ENCODE assay signal across 13 cellular contexts in the genomic region with DNA sequence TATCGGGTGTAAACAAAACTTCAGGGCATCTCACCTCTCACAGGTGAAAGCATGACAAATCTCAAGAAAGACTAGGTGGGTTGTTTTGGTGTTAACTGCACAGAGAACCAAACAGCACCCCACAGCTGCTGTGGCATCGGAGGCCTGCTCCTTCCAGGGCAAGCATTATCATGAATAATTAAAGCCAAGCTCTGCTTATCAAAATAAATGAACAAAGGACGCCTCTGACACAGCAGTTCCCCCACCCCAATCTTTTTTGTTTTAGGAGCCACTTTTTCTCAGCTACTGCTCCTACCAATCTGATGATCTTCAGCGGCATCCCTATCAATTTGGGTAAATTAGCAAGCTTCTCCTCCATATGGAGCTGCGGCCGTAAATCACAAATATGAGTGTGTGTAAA. TPM values are rescaled to one million over a fixed set of nuclear protein-coding genes. Genes with fewer than 3 reads are reported as not detected.
DNase-seq lines count a peak whose midpoint lies in the region; ATAC-seq and TF ChIP-seq lines count a peak whose summit lies in the region.
"Had no signal": no experiment of that assay in that cellular context is flagged by ENCODE, and none has a peak within 500 bp of the region (broad histone marks: within the 10 kb centered on the region; RNA-seq: fewer than 3 reads in every experiment).

No MANE protein-coding gene starts in this region.

- ATAC-seq in HG03571 (IDR thresholded peaks at IDR 0.05; ENCODE audit: unreplicated experiment): no peak
- ATAC-seq: Panc1 had no signal

- no peaks in the 10 kb centered on the region for H3K27me3 ChIP-seq in BLaER1 treated with 17β-estradiol and CSF1 and Interleukin-3, amounts not matched to agents 10 nM and 100 nM
- no peaks in the 10 kb centered on the region for H3K27me3 ChIP-seq in SJCRH30
- H3K27me3 ChIP-seq in neural progenitor cell: no peaks in the 10 kb centered on the region

- peak overlapping the region; percentile 71 for H3K4me3 Mint-ChIP-seq in glutamatergic neuron (ENCODE audit: unreplicated experiment)
- H3K4me3 Mint-ChIP-seq in neural progenitor cell: no peak overlapping the region
- H3K4me3 Mint-ChIP-seq: CD4-positive, CD25-positive, alpha-beta regulatory T cell had no signal

- H3K4me1 Mint-ChIP-seq in glutamatergic neuron (ENCODE audit: low read depth, unreplicated experiment) (peaks cover 73% of the 10 kb centered on the region), neural progenitor cell (peaks cover 31% of the 10 kb centered on the region)

- peak overlapping the region; percentile 91 for H3K27ac Mint-ChIP-seq in glutamatergic neuron (ENCODE audit: unreplicated experiment)
- no peak overlapping the region for H3K27ac Mint-ChIP-seq in neural progenitor cell
- H3K27ac Mint-ChIP-seq: CD4-positive, CD25-positive, alpha-beta regulatory T cell had no signal

- H3K36me3 ChIP-seq in BLaER1 treated with 17β-estradiol and CSF1 and Interleukin-3, amounts not matched to agents 10 nM and 100 nM: no peaks in the 10 kb centered on the region
- H3K36me3 ChIP-seq in SJCRH30 (no peaks in the 10 kb centered on the region), neural progenitor cell (no peaks in the 10 kb centered on the region)

- peaks cover 0 to 31% (median 20%) of the 10 kb centered on the region in 10 experiments; a peak in 16 of 20 replicates for H3K4me1 ChIP-seq in BLaER1 treated with 17β-estradiol and CSF1 and Interleukin-3, amounts not matched to agents 10 nM and 100 nM
- H3K4me1 ChIP-seq in SJCRH30: peaks cover 11% of the 10 kb centered on the region
- H3K4me1 ChIP-seq in neural progenitor cell: peaks cover 15% of the 10 kb centered on the region

- peaks cover 17% of the 10 kb centered on the region for H3K27me3 Mint-ChIP-seq in glutamatergic neuron (ENCODE audit: unreplicated experiment)
- peaks cover 2% of the 10 kb centered on the region for H3K27me3 Mint-ChIP-seq in neural progenitor cell (ENCODE audit: insufficient read depth, low read depth)
- H3K27me3 Mint-ChIP-seq: CD4-positive, CD25-positive, alpha-beta regulatory T cell had no signal

- H3K9ac ChIP-seq in BLaER1 treated with 17β-estradiol and CSF1 and Interleukin-3, amounts not matched to agents 10 nM and 100 nM: no peak overlapping the region
- H3K9ac ChIP-seq in neural progenitor cell: no peak overlapping the region

- no peaks in the 10 kb centered on the region for H3K9me3 ChIP-seq in BLaER1 treated with 17β-estradiol and CSF1 and Interleukin-3, amounts not matched to agents 10 nM and 100 nM (replicated peaks in 1 of 11)
- H3K9me3 ChIP-seq in SJCRH30 (replicated peaks) (no peaks in the 10 kb centered on the region), neural progenitor cell (ENCODE audit: low read depth) (no peaks in the 10 kb centered on the region)

- no peaks in the 10 kb centered on the region for H3K79me2 ChIP-seq in neural progenitor cell (ENCODE audit: low read depth)

- no peaks in the 10 kb centered on the region for H4K20me1 ChIP-seq in BLaER1 treated with 17β-estradiol and CSF1 and Interleukin-3, amounts not matched to agents 10 nM and 100 nM
- H4K20me1 ChIP-seq in neural progenitor cell (ENCODE audit: low read depth): no peaks in the 10 kb centered on the region

- H3F3A ChIP-seq in neural progenitor cell (ENCODE audit: low read depth): peaks cover 6% of the 10 kb centered on the region

- peaks cover 5% of the 10 kb centered on the region for H3K36me3 Mint-ChIP-seq in glutamatergic neuron (ENCODE audit: unreplicated experiment)
- peaks cover 22% of the 10 kb centered on the region for H3K36me3 Mint-ChIP-seq in neural progenitor cell

- H3K4me3 ChIP-seq in BLaER1 treated with 17β-estradiol and CSF1 and Interleukin-3, amounts not matched to agents 10 nM and 100 nM: no peak overlapping the region
- H3K4me3 ChIP-seq in SJCRH30 (no peak overlapping the region), neural progenitor cell (no peak overlapping the region)

- no peak for TF ChIP-seq CTCF in glutamatergic neuron (IDR thresholded peaks at IDR 0.05; ENCODE audit: partially characterized antibody, unreplicated experiment)
- TF ChIP-seq CTCF in neural progenitor cell (IDR thresholded peaks at IDR 0.05): no peak

- DNase-seq in SJCRH30: peak in 1 of 2 experiments; percentile 32
- no peak for DNase-seq in glutamatergic neuron
- DNase-seq in pons (ENCODE audit: low spot score): peak; percentile 65
- DNase-seq in NCI-H2227 treated with DMSO at 0.1 percent for 48 hours (lab: John Stamatoyannopoulos, UW): no peak
- no peak for DNase-seq in neural progenitor cell (ENCODE audit: low spot score)
- DNase-seq: CD4-positive, CD25-positive, alpha-beta regulatory T cell; DMS53; H7; MV-4-11; NCI-H524 had no signal

- no peak overlapping the region for H3K27ac ChIP-seq in BLaER1 treated with 17β-estradiol and CSF1 and Interleukin-3, amounts not matched to agents 10 nM and 100 nM
- peak overlapping the region; percentile 38; the same call in 1 of the 2 replicates for H3K27ac ChIP-seq in SJCRH30
- no peak overlapping the region for H3K27ac ChIP-seq in neural progenitor cell

- peak overlapping the region in 10 of 11 experiments; percentile 11 to 59 (median 40); a peak in 15 of 22 replicates for H3K4me2 ChIP-seq in BLaER1 treated with 17β-estradiol and CSF1 and Interleukin-3, amounts not matched to agents 10 nM and 100 nM
- H3K4me2 ChIP-seq in neural progenitor cell: no peak overlapping the region

- H3K9me3 Mint-ChIP-seq in glutamatergic neuron (ENCODE audit: unreplicated experiment): peaks cover 43% of the 10 kb centered on the region
- H3K9me3 Mint-ChIP-seq in neural progenitor cell: peaks cover under 1% of the 10 kb centered on the region
- H3K9me3 Mint-ChIP-seq: CD4-positive, CD25-positive, alpha-beta regulatory T cell had no signal

- no peak overlapping the region for H2AFZ ChIP-seq in neural progenitor cell (replicated peaks)

RNA-seq across cellular contexts. Expression of a gene that starts 58.6 kb away (rescaled TPM):
- 6.0 and 6.7 TPM in 2 replicates for total RNA-seq in SJCRH30 (2014; rRNA removed; shearing (Covaris generic))
- total RNA-seq in glutamatergic neuron (ENCODE audit: unreplicated experiment) (323 TPM), neural progenitor cell (ENCODE audit: low replicate concordance) (5.2 and 7.2 TPM in 2 replicates)

Comparison
In these comparisons a context has a peak if more than half of its experiments do, and no peak if none do; other contexts are left out.
1. RNA of a gene that starts 58.6 kb away (total RNA-seq): 323 TPM in glutamatergic neuron (single experiment); 6.0 to 6.7 TPM in SJCRH30 and 5.2 to 7.2 TPM in neural progenitor cell; every median in the first group is over 10 times any median in the second.